Comparison of ENCODE assay signal across 27 cellular contexts in genomic region chr15:42345502-42345901, GRCh38.
"Had no signal": no experiment of that assay in that cellular context is flagged by ENCODE, and none has a peak within 500 bp of the region (broad histone marks: within the 10 kb centered on the region; RNA-seq: fewer than 3 reads in every experiment).

No MANE protein-coding gene starts in this region.

- H3K4me3 ChIP-seq: ascending aorta, body of pancreas, Peyer's patch, SJSA1 had no signal

- ATAC-seq: activated CD4-positive, CD25-positive, alpha-beta regulatory T cell treated with anti-CD3 and anti-CD28 coated beads, Interleukin-2, amount 50 U/mL, for 24 hours; activated CD8-positive, alpha-beta T cell treated with anti-CD3 and anti-CD28 coated beads for 36 hours; activated T-cell treated with anti-CD3 and anti-CD28 coated beads, Interleukin-2, amount 50 U/mL, for 72 hours; body of pancreas; SK-N-SH treated with all-trans-retinoic acid at 6 μM for 48 hours had no signal

- H3K9me3 ChIP-seq: ascending aorta, body of pancreas, Peyer's patch, SJSA1 had no signal

- H3K27me3 ChIP-seq: ascending aorta, body of pancreas, Peyer's patch, SJSA1 had no signal

- DNase-seq: activated CD4-positive, alpha-beta T cell treated with anti-CD3 and anti-CD28 coated beads for 4 hours; activated CD8-positive, alpha-beta memory T cell treated with anti-CD3 and anti-CD28 coated beads, Interleukin-2, amount 50 U/mL, for 4 hours; activated CD8-positive, alpha-beta T cell treated with anti-CD3 and anti-CD28 coated beads for 36 hours; activated gamma-delta T cell treated with Interleukin-2 at 50 U/mL for 16 hours; activated naive CD4-positive, alpha-beta T cell treated with anti-CD3 and anti-CD28 coated beads, Interleukin-2, amount 50 U/mL, for 16 hours; activated T-cell treated with anti-CD3 and anti-CD28 coated beads, Interleukin-2, amount 50 U/mL, for 72 hours; body of pancreas; cerebellar nuclear complex; MM.1S; NCI-H1105 treated with DMSO at 0.1 percent for 48 hours; NCI-H1436 treated with DMSO at 0.1 percent for 48 hours; NCI-H187; NCI-H2081; NCI-H510A treated with DMSO at 0.1 percent for 48 hours; NCI-H69; NK-92 treated with Interleukin-12 subunit alpha and Interleukin-12 subunit beta, amount 100 ng/mL, for 24 hours; OCI-M1; Peyer's patch; SHP77; SW 1271 had no signal

- H3K27ac ChIP-seq: ascending aorta, body of pancreas, Peyer's patch, RWPE1, SJSA1 had no signal

- H3K9me3 Mint-ChIP-seq: activated CD8-positive, alpha-beta T cell treated with anti-CD3 and anti-CD28 coated beads for 36 hours; activated T-cell treated with anti-CD3 and anti-CD28 coated beads, Interleukin-2, amount 50 U/mL, for 72 hours; activated T-helper 2 cell treated with anti-CD3 and anti-CD28 coated beads, Interferon-gamma antibody, Interleukin-2, Interleukin-4, amounts not matched to agents 10 μg/mL and 5 μg/mL and 100 μg/mL, durations not matched to agents 14 hours and 24 hours and 36 hours; T-helper 2 cell treated with Interferon-gamma antibody and Interleukin-4, amounts not matched to agents 5 μg/mL and 100 μg/mL, for 36 hours had no signal

- H3K27ac Mint-ChIP-seq: activated CD8-positive, alpha-beta T cell treated with anti-CD3 and anti-CD28 coated beads for 36 hours; activated T-helper 2 cell treated with anti-CD3 and anti-CD28 coated beads, Interferon-gamma antibody, Interleukin-2, Interleukin-4, amounts not matched to agents 10 μg/mL and 5 μg/mL and 100 μg/mL, durations not matched to agents 14 hours and 24 hours and 36 hours; T-helper 2 cell treated with Interferon-gamma antibody and Interleukin-4, amounts not matched to agents 5 μg/mL and 100 μg/mL, for 36 hours had no signal

- H3K27me3 Mint-ChIP-seq: activated CD8-positive, alpha-beta T cell treated with anti-CD3 and anti-CD28 coated beads for 36 hours had no signal

- H3K4me1 ChIP-seq: ascending aorta, body of pancreas, Peyer's patch had no signal

- H3K4me3 Mint-ChIP-seq: activated CD8-positive, alpha-beta T cell treated with anti-CD3 and anti-CD28 coated beads for 36 hours; activated T-cell treated with anti-CD3 and anti-CD28 coated beads, Interleukin-2, amount 50 U/mL, for 72 hours; T-helper 2 cell treated with Interferon-gamma antibody and Interleukin-4, amounts not matched to agents 5 μg/mL and 100 μg/mL, for 36 hours had no signal
